ENCODE assay signal across 21 cellular contexts in genomic region chr19:48342841-48343540, GRCh38. TPM values are rescaled to one million over a fixed set of nuclear protein-coding genes. Genes with fewer than 3 reads are reported as not detected.
DNase-seq lines count a peak whose midpoint lies in the region; ATAC-seq and TF ChIP-seq lines count a peak whose summit lies in the region.
"Had no signal": no experiment of that assay in that cellular context is flagged by ENCODE, and none has a peak within 500 bp of the region (broad histone marks: within the 10 kb centered on the region; RNA-seq: fewer than 3 reads in every experiment).

No MANE protein-coding gene starts in this region.

- no peaks in the 10 kb centered on the region for H3K4me1 ChIP-seq in GM23248 (ENCODE audit: insufficient read depth)
- H3K4me1 ChIP-seq in PC-3 (ENCODE audit: insufficient read depth, low read length): peaks cover 12% of the 10 kb centered on the region
- H3K4me1 ChIP-seq: prostate gland, SJSA1, stomach had no signal

- H3K9me2 ChIP-seq in GM23248 (ENCODE audit: insufficient read depth) (no peaks in the 10 kb centered on the region), PC-3 (replicated peaks; ENCODE audit: low read length) (no peaks in the 10 kb centered on the region)

- no peaks in the 10 kb centered on the region for H4K20me1 ChIP-seq in GM23248 (ENCODE audit: insufficient read depth)
- H4K20me1 ChIP-seq in PC-3 (ENCODE audit: low read length): no peaks in the 10 kb centered on the region

- intact Hi-C loops in PC-3 (cut with micrococcal nuclease): no loop called here
- intact Hi-C loops in posterior vena cava (cut with DNase I): no loop called here

- CTCF ChIA-PET in PC-3 (lab: Charles Lee): no interaction called here

- H3K36me3 ChIP-seq in GM23248 (ENCODE audit: low read depth): no peaks in the 10 kb centered on the region
- no peaks in the 10 kb centered on the region for H3K36me3 ChIP-seq in PC-3 (ENCODE audit: low read depth, low read length)
- H3K36me3 ChIP-seq: prostate gland, SJSA1 had no signal

- BruUV-seq in PC-3 (replicated peaks; lab: Mats Ljungman, UMichigan): no TSS peak

- H3K4me2 ChIP-seq in GM23248 (ENCODE audit: unreplicated experiment) (no peak overlapping the region), PC-3 (ENCODE audit: low read length) (no peak overlapping the region)

- H2AFZ ChIP-seq in GM23248 (no peak overlapping the region), PC-3 (ENCODE audit: low read length) (no peak overlapping the region)

- H3K79me2 ChIP-seq in GM23248 (ENCODE audit: insufficient read depth) (no peaks in the 10 kb centered on the region), PC-3 (ENCODE audit: low read length) (no peaks in the 10 kb centered on the region)

- POLR2A ChIA-PET in PC-3 (lab: Charles Lee; ENCODE audit: unreplicated experiment): no interaction called here

- in situ Hi-C loops in GM23248 (cut with MboI): no loop called here

- H3K4me3 ChIP-seq in GM23248 (no peak overlapping the region), PC-3 (ENCODE audit: low read length) (no peak overlapping the region)
- H3K4me3 ChIP-seq: gastrocnemius medialis, lung, prostate gland, SJSA1, stomach had no signal

- H3K27ac ChIP-seq in GM23248 (no peak overlapping the region), PC-3 (ENCODE audit: low read length) (no peak overlapping the region)
- H3K27ac ChIP-seq: gastrocnemius medialis, prostate gland, SJSA1, stomach had no signal

- H3K9ac ChIP-seq in GM23248 (no peak overlapping the region), PC-3 (ENCODE audit: low read length) (no peak overlapping the region)

- WGBS in GM23248 (ENCODE audit: low coverage in 1 of 2, low lambda C conversion rate in 2 of 2, missing lambda C conversion rate in 2 of 2), 2 experiments: 87 to 90% methylated on average over 23 of the region's 23 CpGs

- no peaks in the 10 kb centered on the region for H3K9me3 ChIP-seq in GM23248 (ENCODE audit: low read depth)
- no peaks in the 10 kb centered on the region for H3K9me3 ChIP-seq in PC-3 (ENCODE audit: low read length)
- H3K9me3 ChIP-seq: gastrocnemius medialis, prostate gland, SJSA1, stomach had no signal

- ATAC-seq in PC-3: no peak
- ATAC-seq: gastrocnemius medialis, HCT116, natural killer cell had no signal

- peak; percentile 74 for DNase-seq in GM23248
- DNase-seq in PC-3: peak; percentile 45
- peak; percentile 58 for DNase-seq in hepatic stellate cell (ENCODE audit: low spot score)
- no peak for DNase-seq in GM19238 (ENCODE audit: insufficient read length, low spot score)
- DNase-seq in posterior vena cava (ENCODE audit: low spot score): no peak
- DNase-seq in H4 (ENCODE audit: low spot score): no peak
- DNase-seq: activated CD4-positive, alpha-beta T cell treated with anti-CD3 and anti-CD28 coated beads, Interleukin-2, amount 50 U/mL, for 1 hour; activated naive CD8-positive, alpha-beta T cell treated with anti-CD3 and anti-CD28 coated beads for 36 hours; activated T-cell treated with anti-CD3 and anti-CD28 coated beads, Interleukin-2, amount 50 U/mL, for 24 hours; endodermal cell; gastrocnemius medialis; KBM-7; natural killer cell; NCI-H146; stomach; T-helper 9 cell had no signal

- H3F3A ChIP-seq in GM23248 (ENCODE audit: insufficient read depth) (no peaks in the 10 kb centered on the region), PC-3 (ENCODE audit: low read length, unreplicated experiment) (no peaks in the 10 kb centered on the region)

- TF ChIP-seq CTCF in PC-3 (conservative IDR thresholded peaks at IDR 0.05; ENCODE audit: low read depth, low read length): no peak

- H3K27me3 ChIP-seq in GM23248 (replicated peaks; ENCODE audit: insufficient read depth): no peaks in the 10 kb centered on the region
- no peaks in the 10 kb centered on the region for H3K27me3 ChIP-seq in PC-3 (ENCODE audit: low read length)
- H3K27me3 ChIP-seq: gastrocnemius medialis, SJSA1, stomach had no signal

RNA-seq across cellular contexts. Expression of gene EMP3, which starts 17.6 kb away (rescaled TPM):
- total RNA-seq in GM23248 (2014; rRNA removed; shearing (Covaris generic)): 165 and 196 TPM in 2 replicates
- polyA plus RNA-seq in GM23248 (2016; fragmentation: Nextera tagmentation; extraction: Ambion mirVana): 716 and 742 TPM in 2 replicates
- total RNA-seq in PC-3 (2014; rRNA removed): 31.9 and 38.1 TPM in 2 replicates
- total RNA-seq in posterior vena cava: 100 to 1,000 TPM; 120 to 297 TPM
- total RNA-seq in H4 (2014; rRNA removed; shearing (Covaris generic)): 80.2 and 150 TPM in 2 replicates

RNA-seq across cellular contexts. Expression of gene TMEM143, which starts 20.7 kb away (rescaled TPM):
- 7.6 and 27.1 TPM in 2 replicates for total RNA-seq in GM23248 (2014; rRNA removed; shearing (Covaris generic))
- 8.6 and 9.9 TPM in 2 replicates for polyA plus RNA-seq in GM23248 (2016; fragmentation: Nextera tagmentation; extraction: Ambion mirVana)
- 1.3 and 7.1 TPM in 2 replicates for total RNA-seq in PC-3 (2014; rRNA removed)
- total RNA-seq in posterior vena cava: 1 to 10 TPM; 5.0 to 6.3 TPM
- 3.3 and 3.6 TPM in 2 replicates for total RNA-seq in H4 (2014; rRNA removed; shearing (Covaris generic))

RNA-seq across cellular contexts. Expression of gene SYNGR4, which starts 21.2 kb away (rescaled TPM):
- not detected in 2 replicates for total RNA-seq in GM23248 (2014; rRNA removed; shearing (Covaris generic))
- not detected in 2 replicates for polyA plus RNA-seq in GM23248 (2016; fragmentation: Nextera tagmentation; extraction: Ambion mirVana)
- not detected in 2 replicates for total RNA-seq in PC-3 (2014; rRNA removed)
- total RNA-seq in posterior vena cava: not detected
- total RNA-seq in H4 (2014; rRNA removed; shearing (Covaris generic)): 0.35 TPM in 1 of 2 replicates, not detected in the other
- total RNA-seq: endodermal cell, gastrocnemius medialis, lung, natural killer cell, SJSA1, stomach had no signal
- polyA plus RNA-seq: CD14-positive monocyte, lung, stomach had no signal

RNA-seq across cellular contexts. Expression of gene KDELR1, which starts 48.4 kb away (rescaled TPM):
- 126 and 170 TPM in 2 replicates for total RNA-seq in GM23248 (2014; rRNA removed; shearing (Covaris generic))
- polyA plus RNA-seq in GM23248 (2016; fragmentation: Nextera tagmentation; extraction: Ambion mirVana): 231 and 242 TPM in 2 replicates
- total RNA-seq in PC-3 (2014; rRNA removed) (90.2 and 101 TPM in 2 replicates), posterior vena cava (100 to 1,000 TPM in 1 of 2 donors, 10 to 100 TPM in 1; 94.6 to 111 TPM)
- total RNA-seq in H4 (2014; rRNA removed; shearing (Covaris generic)): 127 and 219 TPM in 2 replicates

RNA-seq across cellular contexts. Expression of gene GRIN2D, which starts 50.5 kb away (rescaled TPM):
- 0.54 and 0.76 TPM in 2 replicates for total RNA-seq in GM23248 (2014; rRNA removed; shearing (Covaris generic))
- 0.10 and 0.22 TPM in 2 replicates for polyA plus RNA-seq in GM23248 (2016; fragmentation: Nextera tagmentation; extraction: Ambion mirVana)
- total RNA-seq in PC-3 (2014; rRNA removed): 0.51 and 1.0 TPM in 2 replicates
- total RNA-seq in posterior vena cava: 1 to 10 TPM in 1 of 2 donors, under 1 TPM in 1; 0.71 to 2.3 TPM
- not detected in 2 replicates for total RNA-seq in H4 (2014; rRNA removed; shearing (Covaris generic))

Comparison
In these comparisons a context has a peak if more than half of its experiments do, and no peak if none do; other contexts are left out.
1. DNase-seq: peak in GM23248 (single experiment), PC-3 (single experiment) and hepatic stellate cell (single experiment); none in GM19238 (single experiment), posterior vena cava (single experiment) and H4 (single experiment).